8 cellular contexts compared by ENCODE assay signal in genomic region chr3:56681963-56682457, GRCh38. TPM values are rescaled to one million over a fixed set of nuclear protein-coding genes. Genes with fewer than 3 reads are reported as not detected.
DNase-seq lines count a peak whose midpoint lies in the region; ATAC-seq lines count a peak whose summit lies in the region.

No MANE protein-coding gene starts in this region.

- no peak for ATAC-seq in activated T-cell treated with anti-CD3 and anti-CD28 coated beads, Interleukin-2, amount 50 U/mL, for 72 hours (replicated peaks in 1 of 2)

- peaks cover 48% of the 10 kb centered on the region for H3K4me1 Mint-ChIP-seq in activated T-cell treated with anti-CD3 and anti-CD28 coated beads, Interleukin-2, amount 50 U/mL, for 72 hours (ENCODE audit: low read depth)
- H3K4me1 Mint-ChIP-seq in activated naive CD8-positive, alpha-beta T cell treated with anti-CD3 and anti-CD28 coated beads for 36 hours, result peaks cover 45% of the 10 kb centered on the region

- H3K27ac ChIP-seq in layer of hippocampus (ENCODE audit: low read depth, low read length) (peak overlapping the region; percentile 94), thymus (ENCODE audit: low read depth) (peak overlapping the region; percentile 100)

- H3K36me3 Mint-ChIP-seq in activated T-cell treated with anti-CD3 and anti-CD28 coated beads, Interleukin-2, amount 50 U/mL, for 72 hours (ENCODE audit: insufficient read depth in 2 of 2), result peaks cover 4 to 27% of the 10 kb centered on the region in 2 donors
- peaks cover 57% of the 10 kb centered on the region for H3K36me3 Mint-ChIP-seq in activated naive CD8-positive, alpha-beta T cell treated with anti-CD3 and anti-CD28 coated beads for 36 hours

- H3K27ac Mint-ChIP-seq in activated T-cell treated with anti-CD3 and anti-CD28 coated beads, Interleukin-2, amount 50 U/mL, for 72 hours, result peak overlapping the region; percentile 99
- H3K27ac Mint-ChIP-seq in activated naive CD8-positive, alpha-beta T cell treated with anti-CD3 and anti-CD28 coated beads for 36 hours, result peak overlapping the region; percentile 96

- H3K9me3 ChIP-seq in thymus (ENCODE audit: control insufficient read depth), result no peaks in the 10 kb centered on the region

- H3K36me3 ChIP-seq in thymus (ENCODE audit: control insufficient read depth, insufficient read depth), result peaks cover 3% of the 10 kb centered on the region

- H3K4me3 Mint-ChIP-seq in activated T-cell treated with anti-CD3 and anti-CD28 coated beads, Interleukin-2, amount 50 U/mL, for 72 hours, result peak overlapping the region; percentile 96 to 99
- peak overlapping the region; percentile 98 for H3K4me3 Mint-ChIP-seq in activated naive CD8-positive, alpha-beta T cell treated with anti-CD3 and anti-CD28 coated beads for 36 hours

- 23% methylated on average over 10 of the region's 10 CpGs for WGBS in thymus

- DNase-seq in activated T-cell treated with anti-CD3 and anti-CD28 coated beads, Interleukin-2, amount 50 U/mL, for 72 hours, result no peak
- DNase-seq in activated T-cell treated with anti-CD3 and anti-CD28 coated beads, Interleukin-2, amount 50 U/mL, for 1 hour, result no peak
- no peak for DNase-seq in activated naive CD8-positive, alpha-beta T cell treated with anti-CD3 and anti-CD28 coated beads for 36 hours
- DNase-seq in DMS 273 (lab: John Stamatoyannopoulos, UW; ENCODE audit: unreplicated experiment) (no peak), SIG-M5 (lab: John Stamatoyannopoulos, UW) (no peak), SW480 (ENCODE audit: low spot score) (no peak)

- H3K4me3 ChIP-seq in thymus (ENCODE audit: low read length), result peak overlapping the region; percentile 76

- H3K27me3 ChIP-seq in layer of hippocampus (ENCODE audit: control insufficient read depth, insufficient read depth, low read length) (no peaks in the 10 kb centered on the region), thymus (ENCODE audit: control insufficient read depth, insufficient read depth) (no peaks in the 10 kb centered on the region)

- H3K4me1 ChIP-seq in thymus (ENCODE audit: control insufficient read depth, insufficient read depth, low read length), result peaks cover 4% of the 10 kb centered on the region

- H3K27me3 Mint-ChIP-seq in activated T-cell treated with anti-CD3 and anti-CD28 coated beads, Interleukin-2, amount 50 U/mL, for 72 hours (ENCODE audit: low read depth), result no peaks in the 10 kb centered on the region
- H3K27me3 Mint-ChIP-seq in activated naive CD8-positive, alpha-beta T cell treated with anti-CD3 and anti-CD28 coated beads for 36 hours, result no peaks in the 10 kb centered on the region

- no peaks in the 10 kb centered on the region for H3K9me3 Mint-ChIP-seq in activated T-cell treated with anti-CD3 and anti-CD28 coated beads, Interleukin-2, amount 50 U/mL, for 72 hours
- H3K9me3 Mint-ChIP-seq in activated naive CD8-positive, alpha-beta T cell treated with anti-CD3 and anti-CD28 coated beads for 36 hours, result peaks cover 4% of the 10 kb centered on the region

RNA-seq across cellular contexts. Expression of gene TASOR, which starts 1.1 kb away (rescaled TPM):
- 10 to 100 TPM; 82.6 to 91.8 TPM for total RNA-seq in activated T-cell treated with anti-CD3 and anti-CD28 coated beads, Interleukin-2, amount 50 U/mL, for 72 hours
- 10 to 100 TPM; 50.5 TPM for total RNA-seq in activated naive CD8-positive, alpha-beta T cell treated with anti-CD3 and anti-CD28 coated beads for 36 hours
- 55.7 TPM for polyA plus RNA-seq in thymus
